7 cellular contexts compared by ENCODE assay signal in the genomic region with DNA sequence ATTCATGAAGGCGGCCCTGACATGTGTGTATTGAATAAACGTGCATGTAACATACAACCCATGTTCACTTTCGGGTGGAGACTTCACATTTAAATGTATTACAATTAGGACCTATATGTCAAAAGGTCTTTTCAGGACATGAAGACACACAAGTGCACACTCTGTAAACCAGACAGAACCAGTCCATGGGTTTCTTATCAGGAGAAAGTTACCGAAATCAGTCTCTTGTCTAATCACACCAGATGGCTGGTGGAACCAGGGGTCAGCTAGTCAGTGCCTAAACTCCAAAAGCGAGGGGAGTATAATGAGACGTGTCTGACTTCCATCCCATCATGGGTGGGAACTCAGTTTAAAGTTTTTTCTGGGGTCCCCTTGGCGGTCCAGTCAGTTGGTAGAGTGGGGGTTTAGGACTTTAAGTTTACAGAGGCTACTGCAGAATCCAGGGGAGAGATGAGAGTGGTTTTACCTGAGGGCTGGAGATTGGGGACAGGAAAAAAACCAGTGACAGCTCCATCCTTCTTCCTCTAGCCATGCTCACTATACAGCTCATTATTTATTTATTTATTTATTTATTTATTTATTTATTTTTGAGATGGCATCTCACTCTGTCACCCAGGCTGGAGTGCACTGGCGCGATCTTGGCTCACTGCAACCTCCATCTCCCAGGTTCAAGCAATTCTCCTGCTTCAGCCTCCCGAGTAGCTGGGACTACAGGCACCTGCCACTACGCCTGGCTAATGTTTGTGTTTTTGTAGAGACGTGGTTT.
"Had no signal": no experiment of that assay in that cellular context is flagged by ENCODE, and none has a peak within 500 bp of the region (broad histone marks: within the 10 kb centered on the region; RNA-seq: fewer than 3 reads in every experiment).

No MANE protein-coding gene starts in this region.

- H3K4me3 Mint-ChIP-seq: GM23338, H9, HFFc6 had no signal

- H3K4me3 ChIP-seq: GM23338 had no signal

- H3K27ac ChIP-seq: HL-60 had no signal

- ATAC-seq: GM23338, HepG2 had no signal

- H3K9me3 Mint-ChIP-seq: HFFc6 had no signal

- H3K4me1 Mint-ChIP-seq: GM23338 had no signal

- H3K4me2 ChIP-seq: GM23338 had no signal

- H2AFZ ChIP-seq: GM23338 had no signal

- DNase-seq: H9, HCEC 1CT, HFFc6, KBM-7 had no signal

- H3K27ac Mint-ChIP-seq: GM23338, H9, HFFc6 had no signal
